Comparison of ENCODE assay signal across 8 cellular contexts in the genomic region with DNA sequence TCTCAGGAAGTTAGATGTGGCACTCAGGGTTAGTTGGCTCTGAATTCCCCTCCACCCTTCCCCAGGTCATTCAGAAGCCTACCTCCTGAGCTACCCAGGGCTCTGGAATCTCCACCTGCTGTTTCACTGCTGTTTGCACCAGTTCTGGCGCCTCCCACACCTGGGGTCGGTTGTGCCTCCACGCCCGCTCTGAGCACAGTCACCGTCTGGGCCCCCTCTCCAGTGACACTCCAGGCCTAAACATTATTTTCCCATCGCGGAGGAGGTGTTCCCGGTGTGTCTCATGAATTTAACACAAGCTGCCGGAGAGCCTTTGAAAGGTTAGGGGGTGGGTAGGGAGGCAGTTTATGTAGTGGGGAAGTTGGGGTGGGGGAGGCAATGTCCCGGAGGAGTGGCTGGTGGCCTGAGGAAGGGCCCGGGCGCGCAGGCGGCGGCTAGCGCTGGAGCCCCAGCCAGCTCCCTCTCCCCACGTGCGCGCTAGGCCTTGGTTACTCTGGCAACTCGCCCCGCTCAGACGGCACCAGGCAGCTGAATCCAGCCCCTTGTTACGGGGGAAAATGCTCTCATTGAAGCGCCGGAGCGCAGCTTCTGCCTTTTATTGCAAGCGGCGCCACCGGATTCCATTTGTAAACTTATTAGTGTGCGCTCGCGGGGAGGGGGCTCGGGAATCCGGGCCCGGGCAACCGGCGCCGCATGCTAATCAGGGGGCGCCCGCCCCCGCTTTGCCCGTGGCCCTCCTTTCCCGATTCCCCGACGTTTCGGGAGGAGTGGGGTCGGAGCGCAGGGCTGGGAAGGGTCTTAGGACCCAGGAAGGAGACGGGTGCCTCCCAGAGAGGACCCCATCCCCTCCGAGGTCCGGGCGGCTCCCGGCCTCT. TPM values are rescaled to one million over a fixed set of nuclear protein-coding genes. Genes with fewer than 3 reads are reported as not detected.
A peak's percentile ranks its signal among the peaks of the same experiment; 100 is the strongest.
DNase-seq lines count a peak whose midpoint lies in the region; ATAC-seq and TF ChIP-seq lines count a peak whose summit lies in the region.

No MANE protein-coding gene starts in this region.

- H3K4me3 ChIP-seq in GM06990 (replicated peaks; ENCODE audit: low read depth, low read length), result peak overlapping the region; percentile 33
- H3K4me3 ChIP-seq in NT2/D1 (ENCODE audit: insufficient read length, low read depth), result peak overlapping the region; percentile 58
- H3K4me3 ChIP-seq in mucosa of descending colon, result no peak overlapping the region

- DNase-seq in GM06990 (ENCODE audit: extremely low read depth, insufficient read length) (no peak), NT2/D1 (ENCODE audit: low read depth, low spot score) (no peak), left ventricle myocardium superior (peak; percentile 65), posterior cingulate gyrus (peak; percentile 80 to 98 (median 88)), mucosa of descending colon (no peak), NCI-H524 treated with DMSO at 0.1 percent for 48 hours (lab: John Stamatoyannopoulos, UW) (no peak)

- no peak for TF ChIP-seq CTCF in GM06990 (IDR thresholded peaks at IDR 0.05; ENCODE audit: insufficient read depth, low read length, poor library complexity, severe bottlenecking)
- no peak for TF ChIP-seq CTCF in mucosa of descending colon (IDR thresholded peaks at IDR 0.05)

- H3K4me1 ChIP-seq in NT2/D1 (ENCODE audit: insufficient read depth, insufficient read length) (peaks cover 3% of the 10 kb centered on the region), mucosa of descending colon (ENCODE audit: low read depth) (peaks cover 9% of the 10 kb centered on the region)

- peak overlapping the region; percentile 76 for H3K9ac ChIP-seq in NT2/D1 (ENCODE audit: insufficient read length, low read depth)

- H3K36me3 ChIP-seq in GM06990 (ENCODE audit: control insufficient read depth, insufficient read depth, low read length) (no peaks in the 10 kb centered on the region), NT2/D1 (ENCODE audit: insufficient read depth, insufficient read length, low read length) (no peaks in the 10 kb centered on the region), mucosa of descending colon (ENCODE audit: low read depth) (no peaks in the 10 kb centered on the region)

- intact Hi-C loops in left ventricle myocardium superior (cut with micrococcal nuclease), result no loop called here
- intact Hi-C loops in posterior cingulate gyrus (cut with DNase I), result no loop called here
- intact Hi-C loops in mucosa of descending colon (cut with DNase I, micrococcal nuclease), result no loop called here

- H3K9me3 ChIP-seq in NT2/D1 (ENCODE audit: insufficient read depth, low read length) (no peaks in the 10 kb centered on the region), mucosa of descending colon (no peaks in the 10 kb centered on the region)

- peak; percentile 66 for ATAC-seq in left ventricle myocardium superior
- no peak for ATAC-seq in GM19324 (IDR thresholded peaks at IDR 0.05; ENCODE audit: low FRiP score, unreplicated experiment)
- ATAC-seq in mucosa of descending colon, result no peak
- ATAC-seq in esophagus mucosa, result no peak

- no peaks in the 10 kb centered on the region for H3K27me3 ChIP-seq in GM06990 (replicated peaks; ENCODE audit: control insufficient read depth, insufficient read depth, low read length)
- H3K27me3 ChIP-seq in NT2/D1 (ENCODE audit: insufficient read depth, insufficient read length), result peaks cover 33% of the 10 kb centered on the region

RNA-seq across cellular contexts. Expression of a gene that starts 52.4 kb away (rescaled TPM):
- 0.22 TPM for total RNA-seq in left ventricle myocardium superior
- total RNA-seq in mucosa of descending colon, result under 1 TPM in 2 of 3 donors, not detected in 1; 0.36 to 0.51 TPM
- 0.08 TPM for total RNA-seq in esophagus mucosa

Comparison
In these comparisons a context has a peak if more than half of its experiments do, and no peak if none do; other contexts are left out.
1. DNase-seq: peak in left ventricle myocardium superior (single experiment) and posterior cingulate gyrus (10 of 10); none in GM06990 (single experiment), NT2/D1 (single experiment), mucosa of descending colon (0 of 3) and NCI-H524 treated with DMSO at 0.1 percent for 48 hours (single experiment).